Comparison of ENCODE assay signal across 21 cellular contexts in genomic region chr2:235105821-235106359, GRCh38.
DNase-seq lines count a peak whose midpoint lies in the region; ATAC-seq, FAIRE-seq and TF ChIP-seq lines count a peak whose summit lies in the region.
"Had no signal": no experiment of that assay in that cellular context is flagged by ENCODE, and none has a peak within 500 bp of the region (broad histone marks: within the 10 kb centered on the region; RNA-seq: fewer than 3 reads in every experiment).

No MANE protein-coding gene starts in this region.

- H3K9ac ChIP-seq in IMR-90 (ENCODE audit: low read depth, low read length) = no peak overlapping the region

- peak overlapping the region; percentile 84; the same call in 1 of the 2 replicates for H2AK5ac ChIP-seq in IMR-90 (ENCODE audit: low read depth, low read length)

- dilution Hi-C loops in IMR-90 (cut with HindIII; ENCODE audit: low sequenced_read_pairs, unreplicated experiment) = loop anchor here (25.0 kb wide), 1 partner anchor 544 kb away; no protein-coding TSS in a partner anchor

- H3K9me3 ChIP-seq in IMR-90 (ENCODE audit: control insufficient read depth, insufficient read depth, low read length) = no peaks in the 10 kb centered on the region
- no peaks in the 10 kb centered on the region for H3K9me3 ChIP-seq in small intestine (ENCODE audit: control insufficient read depth, low read depth)
- H3K9me3 ChIP-seq: HAP-1, testis, vagina had no signal

- in situ Hi-C loops in IMR-90 (cut with MboI; ENCODE audit: low sequenced_read_pairs) = loop anchor here (5.0 to 25.0 kb wide), 4 partner anchors 151 to 844 kb away; partner anchors contain the start of gene SH3BP4

- H3K79me1 ChIP-seq in IMR-90 (ENCODE audit: low read depth in 1 of 2, low read length in 2 of 2) = peaks cover 0 to 3% of the 10 kb centered on the region in 2 experiments; a peak in 1 of 4 replicates

- ATAC-seq in IMR-90 (ENCODE audit: low read depth) = no peak
- ATAC-seq in HG02885 (IDR thresholded peaks at IDR 0.05; ENCODE audit: poor library complexity, unreplicated experiment) = no peak
- ATAC-seq: activated T-cell treated with anti-CD3 and anti-CD28 coated beads, Interleukin-2, amount 50 U/mL, for 4 hours had no signal

- H2AFZ ChIP-seq in IMR-90 (replicated peaks; ENCODE audit: low read length, poor library complexity) = peak overlapping the region; percentile 35
- H2AFZ ChIP-seq: PC-9 had no signal

- H2AK9ac ChIP-seq in IMR-90 (replicated peaks; ENCODE audit: low read depth, low read length, poor library complexity) = peak overlapping the region; percentile 76

- H3K36me3 ChIP-seq in IMR-90 (ENCODE audit: control insufficient read depth, insufficient read depth, low read length) = no peaks in the 10 kb centered on the region
- no peaks in the 10 kb centered on the region for H3K36me3 ChIP-seq in small intestine (ENCODE audit: control insufficient read depth in 2 of 2, insufficient read depth in 2 of 2, low read length in 2 of 2)
- H3K36me3 ChIP-seq: HAP-1, vagina had no signal

- H2BK15ac ChIP-seq in IMR-90 (ENCODE audit: low read depth, low read length) = peak overlapping the region; percentile 34; the same call in 1 of the 3 replicates

- peak overlapping the region; percentile 72 for H2BK120ac ChIP-seq in IMR-90 (ENCODE audit: low read depth, low read length)

- BruUV-seq in IMR-90 (replicated peaks; lab: Mats Ljungman, UMichigan) = no TSS peak

- peaks cover 5% of the 10 kb centered on the region; the same call in 1 of the 2 replicates for H3K4me1 ChIP-seq in IMR-90 (ENCODE audit: control insufficient read depth, insufficient read depth, low read length)
- H3K4me1 ChIP-seq in small intestine (ENCODE audit: control insufficient read depth in 2 of 2, insufficient read depth in 1 of 2, low read depth in 1 of 2, low read length in 1 of 2) = no peaks in the 10 kb centered on the region
- H3K4me1 ChIP-seq: HAP-1, testis, vagina had no signal

- H2BK20ac ChIP-seq in IMR-90 (ENCODE audit: low read depth, low read length) = peak overlapping the region; percentile 9

- no peaks in the 10 kb centered on the region for H4K20me1 ChIP-seq in IMR-90 (ENCODE audit: insufficient read depth, low read length)

- H3K4me3 ChIP-seq in IMR-90 (ENCODE audit: insufficient read depth, low read depth, low read length) (no peak overlapping the region), small intestine (ENCODE audit: low read depth in 1 of 2, low read length in 2 of 2) (no peak overlapping the region)
- H3K4me3 ChIP-seq: HAP-1, PC-9, testis, vagina had no signal

- no peak overlapping the region for H3K4me2 ChIP-seq in IMR-90 (ENCODE audit: low read depth, low read length)
- H3K4me2 ChIP-seq: PC-9 had no signal

- DNase-seq in IMR-90 (no peak), astrocyte of the hippocampus (ENCODE audit: low read depth, low spot score) (peak; percentile 59), iris pigment epithelial cell (ENCODE audit: low read depth) (peak; percentile 23), small intestine (peak; percentile 49), NCI-H446 (lab: John Stamatoyannopoulos, UW) (no peak), NCI-H524 (lab: John Stamatoyannopoulos, UW) (no peak)
- DNase-seq: activated T-cell treated with anti-CD3 and anti-CD28 coated beads, Interleukin-2, amount 50 U/mL, for 4 hours; amniotic stem cell; CD4-positive, alpha-beta T cell; central memory CD4-positive, alpha-beta T cell; EL; NCI-H2081 treated with DMSO at 0.1 percent for 48 hours; occipital lobe; SIG-M5; stimulated activated CD4-positive, alpha-beta T cell treated with anti-CD3 and anti-CD28 coated beads, Interleukin-4, amount 100 ng/mL, for 4 hours; stimulated activated naive CD4-positive, alpha-beta T cell treated with Interleukin-2 at 50 U/mL for 16 hours; testis had no signal

- H3K27ac ChIP-seq in IMR-90 (ENCODE audit: insufficient read depth, low read length) = no peak overlapping the region
- no peak overlapping the region for H3K27ac ChIP-seq in small intestine (ENCODE audit: low read depth in 1 of 2, low read length in 1 of 2)
- H3K27ac ChIP-seq: PC-9, testis, vagina had no signal

- H3K14ac ChIP-seq in IMR-90 (replicated peaks; ENCODE audit: low read depth, low read length) = no peak overlapping the region

- FAIRE-seq in small intestine (lab: Jason Lieb, UNC) = no peak

- H3K27me3 ChIP-seq in IMR-90 (ENCODE audit: control insufficient read depth, insufficient read depth, low read length) (peaks cover 3% of the 10 kb centered on the region), small intestine (ENCODE audit: control insufficient read depth in 2 of 2, insufficient read depth in 2 of 2, low read length in 2 of 2) (no peaks in the 10 kb centered on the region)
- H3K27me3 ChIP-seq: testis, vagina had no signal

- TF ChIP-seq POLR2A in IMR-90 (IDR thresholded peaks at IDR 0.05; ENCODE audit: low read depth, low read length) = no peak

- H3K18ac ChIP-seq in IMR-90 (ENCODE audit: low read depth, low read length) = no peak overlapping the region

- no peak for TF ChIP-seq RAD21 in IMR-90 (IDR thresholded peaks at IDR 0.05; ENCODE audit: low read length)

- POLR2A ChIA-PET in IMR-90 (lab: Charles Lee; ENCODE audit: unreplicated experiment) = no interaction called here

- 0 out of 4 replicates have a peak overlapping the region, but pooled peaks of 1 of the 2 experiments have one; percentile 29 for H4K8ac ChIP-seq in IMR-90 (ENCODE audit: low read depth in 2 of 2, low read length in 2 of 2)

- intact Hi-C loops in IMR-90 (cut with micrococcal nuclease) = loop anchor here (2.0 to 5.0 kb wide), 6 partner anchors 139 to 555 kb away; no protein-coding TSS in a partner anchor

- H3K4ac ChIP-seq in IMR-90 (ENCODE audit: low read depth, low read length) = peak overlapping the region; percentile 58

- no peak overlapping the region for H3K23ac ChIP-seq in IMR-90 (ENCODE audit: low read depth, low read length)

- H2BK5ac ChIP-seq in IMR-90 (ENCODE audit: low read depth, low read length, poor library complexity, severe bottlenecking) = peak overlapping the region; percentile 59

- H3K56ac ChIP-seq in IMR-90 (ENCODE audit: extremely low read depth, insufficient read depth, low read length) = no peak overlapping the region

- 89% methylated on average over 11 of the region's 19 CpGs; no CpG with 5 or more reads in 1 of the 2 experiments for WGBS in IMR-90 (ENCODE audit: extremely low coverage in 2 of 2, insufficient read length in 1 of 2), 2 experiments
- WGBS in small intestine, 3 donors = 75 to 86% (median 75%) methylated on average over 19 of the region's 19 CpGs

- CTCF ChIA-PET in IMR-90 (lab: Yijun Ruan, JAX) = interaction anchor here (1.3 to 3.1 kb wide), 2 partner anchors 225 to 555 kb away, joined by 3 to 13 read pairs; no protein-coding TSS in a partner anchor

- peak overlapping the region; percentile 65 for H4K91ac ChIP-seq in IMR-90 (ENCODE audit: insufficient read depth, low read depth, low read length)

- H3K9me1 ChIP-seq in IMR-90 (ENCODE audit: insufficient read depth, low read length) = 0 out of 2 replicates have a peak, but pooled peaks cover 6% of the 10 kb centered on the region

- no peak for TF ChIP-seq CTCF in IMR-90 (conservative IDR thresholded peaks at IDR 0.05; ENCODE audit: low read depth, low read length)

- H4K5ac ChIP-seq in IMR-90 (ENCODE audit: low read depth, low read length) = no peak overlapping the region

TF ChIP-seq in IMR-90, 13 proteins besides CTCF, POLR2A, EP300 and RAD21:
- TF ChIP-seq, protein P1, sequence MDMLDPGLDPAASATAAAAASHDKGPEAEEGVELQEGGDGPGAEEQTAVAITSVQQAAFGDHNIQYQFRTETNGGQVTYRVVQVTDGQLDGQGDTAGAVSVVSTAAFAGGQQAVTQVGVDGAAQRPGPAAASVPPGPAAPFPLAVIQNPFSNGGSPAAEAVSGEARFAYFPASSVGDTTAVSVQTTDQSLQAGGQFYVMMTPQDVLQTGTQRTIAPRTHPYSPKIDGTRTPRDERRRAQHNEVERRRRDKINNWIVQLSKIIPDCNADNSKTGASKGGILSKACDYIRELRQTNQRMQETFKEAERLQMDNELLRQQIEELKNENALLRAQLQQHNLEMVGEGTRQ (IDR thresholded peaks at IDR 0.05; ENCODE audit: low read depth, low read length) = no peak
- TF ChIP-seq BHLHE40 (IDR thresholded peaks at IDR 0.05; ENCODE audit: low read depth, low read length) = no peak
- TF ChIP-seq MXI1 (IDR thresholded peaks at IDR 0.05; ENCODE audit: borderline replicate concordance, low read depth, low read length) = no peak
- TF ChIP-seq, protein P2, sequence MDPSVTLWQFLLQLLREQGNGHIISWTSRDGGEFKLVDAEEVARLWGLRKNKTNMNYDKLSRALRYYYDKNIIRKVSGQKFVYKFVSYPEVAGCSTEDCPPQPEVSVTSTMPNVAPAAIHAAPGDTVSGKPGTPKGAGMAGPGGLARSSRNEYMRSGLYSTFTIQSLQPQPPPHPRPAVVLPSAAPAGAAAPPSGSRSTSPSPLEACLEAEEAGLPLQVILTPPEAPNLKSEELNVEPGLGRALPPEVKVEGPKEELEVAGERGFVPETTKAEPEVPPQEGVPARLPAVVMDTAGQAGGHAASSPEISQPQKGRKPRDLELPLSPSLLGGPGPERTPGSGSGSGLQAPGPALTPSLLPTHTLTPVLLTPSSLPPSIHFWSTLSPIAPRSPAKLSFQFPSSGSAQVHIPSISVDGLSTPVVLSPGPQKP (IDR thresholded peaks at IDR 0.05; ENCODE audit: borderline replicate concordance, low read depth, low read length) = no peak
- no peak for TF ChIP-seq FOS (IDR thresholded peaks at IDR 0.05; ENCODE audit: low read depth, low read length)
- TF ChIP-seq NFE2L2 (IDR thresholded peaks at IDR 0.05; ENCODE audit: low read depth, low read length) = no peak
- TF ChIP-seq RCOR1 (IDR thresholded peaks at IDR 0.05; ENCODE audit: insufficient replicate concordance, low read length) = no peak
- no peak for TF ChIP-seq MAFK (IDR thresholded peaks at IDR 0.05; ENCODE audit: low read depth, low read length)
- no peak for TF ChIP-seq CHD1 (IDR thresholded peaks at IDR 0.05; ENCODE audit: low read depth, low read length)
- TF ChIP-seq SMC3 (IDR thresholded peaks at IDR 0.05; ENCODE audit: low read depth, low read length) = no peak
- TF ChIP-seq MAZ (IDR thresholded peaks at IDR 0.05; ENCODE audit: borderline replicate concordance, low read depth, low read length) = no peak
- TF ChIP-seq CEBPB (IDR thresholded peaks at IDR 0.05; ENCODE audit: low read depth, low read length) = no peak
- no peak for TF ChIP-seq RFX5 (IDR thresholded peaks at IDR 0.05; ENCODE audit: low read depth, low read length)

Comparison
In these comparisons a context has a peak if more than half of its experiments do, and no peak if none do; other contexts are left out.
1. DNase-seq: peak in astrocyte of the hippocampus (single experiment), iris pigment epithelial cell (single experiment) and small intestine (single experiment); none in IMR-90 (single experiment), NCI-H446 (0 of 2) and NCI-H524 (0 of 2).